Comparison of ENCODE assay signal across 12 cellular contexts in the genomic region with DNA sequence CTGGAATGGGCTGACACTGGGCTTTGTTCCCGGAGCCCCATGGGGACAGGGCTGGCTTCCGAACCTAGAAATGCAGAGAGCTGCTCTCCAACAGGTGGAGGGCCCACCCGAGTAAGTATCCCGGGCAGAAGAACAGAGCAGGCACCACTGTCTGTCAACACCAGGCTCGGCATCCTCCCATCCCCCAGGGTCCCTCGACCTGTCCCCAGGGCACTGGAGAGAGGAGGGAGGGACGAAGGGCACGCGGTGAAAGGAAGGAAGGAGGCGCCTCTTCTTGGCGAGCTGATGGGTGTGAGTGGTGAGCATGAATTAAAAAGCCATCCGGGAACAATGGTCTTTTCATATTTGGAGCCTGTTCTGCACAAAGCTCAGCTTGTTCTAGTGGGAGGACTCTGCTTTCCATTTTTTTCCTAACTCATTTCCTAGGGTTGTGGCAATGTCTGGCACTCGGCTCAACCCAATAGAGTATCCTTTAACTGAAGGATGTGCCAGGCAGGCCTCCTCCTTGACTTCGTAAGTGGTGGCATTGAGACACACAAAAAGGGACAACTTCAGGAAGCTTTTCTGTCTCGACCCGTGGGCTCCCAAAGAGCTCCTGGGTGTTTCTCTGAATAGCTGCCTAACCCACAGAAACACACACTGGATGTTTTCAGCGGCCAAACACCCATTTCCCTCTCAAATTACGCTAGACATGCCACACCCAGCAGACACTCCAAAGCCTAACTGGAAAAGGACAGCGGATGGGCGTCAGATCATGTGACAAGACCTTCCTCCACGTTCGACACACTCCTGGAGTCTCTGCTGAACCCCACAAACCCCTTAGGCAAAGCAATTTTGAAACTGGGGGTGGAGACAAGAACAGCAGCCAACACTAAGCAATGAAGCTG. TPM values are rescaled to one million over a fixed set of nuclear protein-coding genes. Genes with fewer than 3 reads are reported as not detected.
DNase-seq lines count a peak whose midpoint lies in the region; ATAC-seq and TF ChIP-seq lines count a peak whose summit lies in the region.
"Had no signal": no experiment of that assay in that cellular context is flagged by ENCODE, and none has a peak within 500 bp of the region (broad histone marks: within the 10 kb centered on the region; RNA-seq: fewer than 3 reads in every experiment).

No MANE protein-coding gene starts in this region.

- H3K4me1 Mint-ChIP-seq in activated naive CD8-positive, alpha-beta T cell treated with anti-CD3 and anti-CD28 coated beads for 36 hours, result no peaks in the 10 kb centered on the region
- H3K4me1 Mint-ChIP-seq: stimulated activated naive CD8-positive, alpha-beta T cell treated with anti-CD3 and anti-CD28 coated beads, Interleukin-15, amount 100 ng/mL, for 72 hours had no signal

- H3K4me3 Mint-ChIP-seq in activated naive CD8-positive, alpha-beta T cell treated with anti-CD3 and anti-CD28 coated beads for 36 hours, result no peak overlapping the region
- H3K4me3 Mint-ChIP-seq: stimulated activated naive CD8-positive, alpha-beta T cell treated with anti-CD3 and anti-CD28 coated beads, Interleukin-15, amount 100 ng/mL, for 72 hours had no signal

- no peaks in the 10 kb centered on the region for H3K36me3 Mint-ChIP-seq in activated naive CD8-positive, alpha-beta T cell treated with anti-CD3 and anti-CD28 coated beads for 36 hours

- H3K27me3 ChIP-seq in right atrium auricular region, result no peaks in the 10 kb centered on the region
- H3K27me3 ChIP-seq: cardiac muscle cell had no signal

- H3K36me3 ChIP-seq in right atrium auricular region, result no peaks in the 10 kb centered on the region
- H3K36me3 ChIP-seq: cardiac muscle cell had no signal

- H3K27ac Mint-ChIP-seq in activated naive CD8-positive, alpha-beta T cell treated with anti-CD3 and anti-CD28 coated beads for 36 hours, result no peak overlapping the region
- H3K27ac Mint-ChIP-seq: stimulated activated naive CD8-positive, alpha-beta T cell treated with anti-CD3 and anti-CD28 coated beads, Interleukin-15, amount 100 ng/mL, for 72 hours had no signal

- no peak overlapping the region for H3K4me3 ChIP-seq in right atrium auricular region
- H3K4me3 ChIP-seq: cardiac muscle cell had no signal

- peak; percentile 46 for DNase-seq in GM03348 (ENCODE audit: low spot score)
- DNase-seq in anterior cingulate cortex (lab: John Stamatoyannopoulos, UW), result peak in 44 of 58 donors; percentile 18 to 88 (median 58)
- peak; percentile 90 for DNase-seq in right atrium auricular region (ENCODE audit: low spot score)
- peak; percentile 77 for DNase-seq in sciatic nerve (ENCODE audit: low spot score)
- no peak for DNase-seq in activated naive CD8-positive, alpha-beta T cell treated with anti-CD3 and anti-CD28 coated beads for 36 hours
- DNase-seq in activated CD4-positive, CD25-positive, alpha-beta regulatory T cell treated with anti-CD3 and anti-CD28 coated beads, Interleukin-2, amount 50 U/mL, for 72 hours, result no peak
- DNase-seq: stimulated activated naive CD8-positive, alpha-beta T cell treated with anti-CD3 and anti-CD28 coated beads, Interleukin-15, amount 100 ng/mL, for 72 hours; T1000 had no signal

- ATAC-seq in sciatic nerve (peak; percentile 91), GM18505 (IDR thresholded peaks at IDR 0.05; ENCODE audit: unreplicated experiment) (no peak), HG03442 (IDR thresholded peaks at IDR 0.05; ENCODE audit: unreplicated experiment) (no peak)
- ATAC-seq: HCT116; stimulated activated naive CD8-positive, alpha-beta T cell treated with anti-CD3 and anti-CD28 coated beads, Interleukin-15, amount 100 ng/mL, for 72 hours had no signal

- peaks cover 5% of the 10 kb centered on the region for H3K9me3 Mint-ChIP-seq in activated naive CD8-positive, alpha-beta T cell treated with anti-CD3 and anti-CD28 coated beads for 36 hours

- H3K27me3 Mint-ChIP-seq in activated naive CD8-positive, alpha-beta T cell treated with anti-CD3 and anti-CD28 coated beads for 36 hours, result no peaks in the 10 kb centered on the region
- H3K27me3 Mint-ChIP-seq: stimulated activated naive CD8-positive, alpha-beta T cell treated with anti-CD3 and anti-CD28 coated beads, Interleukin-15, amount 100 ng/mL, for 72 hours had no signal

- no peak for TF ChIP-seq CTCF in right atrium auricular region (IDR thresholded peaks at IDR 0.05)

- intact Hi-C loops in sciatic nerve (cut with DNase I), result no loop called here

- H3K27ac ChIP-seq in right atrium auricular region, result peak overlapping the region; percentile 62 to 77
- H3K27ac ChIP-seq: cardiac muscle cell had no signal

- no peak for TF ChIP-seq POLR2A in GM18505 (IDR thresholded peaks at IDR 0.05; ENCODE audit: borderline replicate concordance, extremely low read depth, insufficient read depth, insufficient read length)

- H3K9me3 ChIP-seq in right atrium auricular region, result peaks cover 0 to 7% of the 10 kb centered on the region in 2 donors

- peaks cover 0 to 15% of the 10 kb centered on the region in 2 donors for H3K4me1 ChIP-seq in right atrium auricular region

RNA-seq across cellular contexts. Expression of a gene that starts 47.7 kb away (rescaled TPM):
- total RNA-seq in right atrium auricular region, result 10 to 100 TPM in 1 of 2 donors, 1 to 10 TPM in 1; 9.2 to 18.9 TPM
- 44.6 TPM for total RNA-seq in sciatic nerve
- under 1 TPM; 0.40 to 0.54 TPM for total RNA-seq in activated naive CD8-positive, alpha-beta T cell treated with anti-CD3 and anti-CD28 coated beads for 36 hours

Comparison
In these comparisons a context has a peak if more than half of its experiments do, and no peak if none do; other contexts are left out.
1. DNase-seq: peak in GM03348 (single experiment), anterior cingulate cortex (44 of 58), right atrium auricular region (single experiment) and sciatic nerve (single experiment); none in activated naive CD8-positive, alpha-beta T cell treated with anti-CD3 and anti-CD28 coated beads for 36 hours (single experiment) and activated CD4-positive, CD25-positive, alpha-beta regulatory T cell treated with anti-CD3 and anti-CD28 coated beads, Interleukin-2, amount 50 U/mL, for 72 hours (single experiment).
2. RNA of a gene that starts 47.7 kb away (total RNA-seq): 44.6 TPM in sciatic nerve (single experiment) and 9.2 to 18.9 TPM in right atrium auricular region; 0.40 to 0.54 TPM in activated naive CD8-positive, alpha-beta T cell treated with anti-CD3 and anti-CD28 coated beads for 36 hours; every median in the first group is over 4 times any median in the second.